ENCODE assay signal across 1 cellular context in genomic region chr12:55647027-55647426, GRCh38.
TF ChIP-seq lines count a peak whose summit lies in the region.

No MANE protein-coding gene starts in this region.

TF ChIP-seq in WTC11, 78 proteins besides CTCF, POLR2A, EP300 and RAD21 (continued from another document):
- TF ChIP-seq STAT6 (CRISPR knock-in tag; conservative IDR thresholded peaks at IDR 0.05; ENCODE audit: low read depth) (no peak), USF2 (CRISPR knock-in tag; IDR thresholded peaks at IDR 0.05) (no peak), E2F1 (CRISPR knock-in tag; IDR thresholded peaks at IDR 0.05) (no peak), FOXK1 (CRISPR knock-in tag; IDR thresholded peaks at IDR 0.05) (no peak), CREB1 (CRISPR knock-in tag; IDR thresholded peaks at IDR 0.05) (no peak), AFF4 (CRISPR knock-in tag; IDR thresholded peaks at IDR 0.05; ENCODE audit: borderline replicate concordance) (no peak), RORB (CRISPR knock-in tag; IDR thresholded peaks at IDR 0.05) (no peak), ELF4 (CRISPR knock-in tag; IDR thresholded peaks at IDR 0.05; ENCODE audit: low read depth) (no peak), IRF2 (CRISPR knock-in tag; IDR thresholded peaks at IDR 0.05; ENCODE audit: borderline replicate concordance, low read depth) (no peak), ZNF232 (CRISPR knock-in tag; IDR thresholded peaks at IDR 0.05) (no peak), E2F4 (CRISPR knock-in tag; IDR thresholded peaks at IDR 0.05; ENCODE audit: borderline replicate concordance, low read depth) (no peak)
